16 cellular contexts compared by ENCODE assay signal in the genomic region with DNA sequence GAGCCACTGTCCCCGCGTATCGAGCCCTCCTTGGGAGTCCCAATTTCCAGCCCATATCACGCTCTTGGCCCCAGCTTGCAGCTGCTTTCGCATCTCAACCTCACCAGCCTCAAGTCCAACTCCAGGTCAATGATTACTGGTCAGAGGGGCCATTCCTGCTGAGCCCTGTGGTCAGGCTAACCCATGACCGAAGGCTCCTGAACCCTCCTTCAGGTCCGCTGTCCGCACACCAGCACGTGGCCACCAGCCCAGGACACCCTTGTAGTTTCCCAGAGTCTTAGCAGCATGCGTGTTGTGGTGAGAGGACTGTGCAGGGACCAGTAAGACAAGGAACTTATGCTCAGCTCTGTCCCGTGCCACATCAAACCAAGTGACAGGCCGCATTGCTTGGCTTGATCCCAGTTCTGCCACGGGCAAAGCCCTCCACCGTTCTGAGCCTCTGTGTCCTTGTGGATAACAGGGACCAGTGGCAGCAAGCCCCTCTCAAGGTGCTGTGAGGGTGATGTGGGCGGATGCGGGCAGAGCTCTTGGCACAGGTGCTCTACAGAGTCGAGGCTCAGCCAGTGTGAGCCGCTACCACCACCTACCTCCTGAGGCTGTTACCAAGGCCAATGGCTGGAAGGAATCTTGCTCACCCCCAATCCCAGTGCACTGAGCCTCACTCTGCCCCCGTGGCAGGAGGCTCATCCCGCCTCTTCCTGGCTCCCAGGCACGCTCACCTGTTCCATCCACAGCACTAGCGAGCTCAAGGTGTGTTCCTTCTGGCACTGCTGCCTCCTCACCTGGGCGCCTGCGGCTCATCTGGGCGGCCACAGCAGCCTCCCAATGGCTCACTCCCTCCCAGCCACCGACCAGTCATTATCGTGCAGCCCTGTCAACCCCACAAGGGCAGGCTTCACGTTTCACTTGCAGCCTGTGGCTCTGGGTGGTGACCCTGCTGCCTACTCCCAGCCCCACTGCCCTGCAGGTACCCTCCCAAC. TPM values are rescaled to one million over a fixed set of nuclear protein-coding genes. Genes with fewer than 3 reads are reported as not detected.
A peak's percentile ranks its signal among the peaks of the same experiment; 100 is the strongest.
DNase-seq lines count a peak whose midpoint lies in the region; ATAC-seq and TF ChIP-seq lines count a peak whose summit lies in the region.
"Had no signal": no experiment of that assay in that cellular context is flagged by ENCODE, and none has a peak within 500 bp of the region (broad histone marks: within the 10 kb centered on the region; RNA-seq: fewer than 3 reads in every experiment).

No MANE protein-coding gene starts in this region.

- intact Hi-C loops in ascending aorta (cut with DNase I), result no loop called here

- H3K4me3 ChIP-seq in RWPE2 (ENCODE audit: severe bottlenecking) (no peak overlapping the region), ascending aorta (no peak overlapping the region)
- H3K4me3 ChIP-seq: Peyer's patch had no signal

- DNase-seq in RWPE2 (ENCODE audit: low spot score) (peak; percentile 26), glutamatergic neuron (peak; percentile 5), nephron progenitor cell (no peak), ascending aorta (ENCODE audit: low spot score in 2 of 2) (no peak)
- DNase-seq in activated CD8-positive, alpha-beta memory T cell treated with anti-CD3 and anti-CD28 coated beads, Interleukin-2, amount 50 U/mL, for 48 hours, result no peak
- DNase-seq: ACHN; Calu3; CD4-positive, alpha-beta T cell; DMS79; IMR-90; NCI-H1417; NCI-H2029 treated with DMSO at 0.1 percent for 48 hours; NCI-H510A had no signal

- H3K4me3 Mint-ChIP-seq in glutamatergic neuron (ENCODE audit: unreplicated experiment) (no peak overlapping the region), nephron progenitor cell (peak overlapping the region; percentile 59)
- H3K4me3 Mint-ChIP-seq: CD4-positive, alpha-beta T cell had no signal

- H3K27me3 Mint-ChIP-seq in glutamatergic neuron (ENCODE audit: unreplicated experiment) (peaks cover 4% of the 10 kb centered on the region), nephron progenitor cell (ENCODE audit: low read depth, poor library complexity) (peaks cover 11% of the 10 kb centered on the region)
- H3K27me3 Mint-ChIP-seq: CD4-positive, alpha-beta T cell had no signal

- H3K27ac Mint-ChIP-seq in glutamatergic neuron (ENCODE audit: unreplicated experiment) (no peak overlapping the region), nephron progenitor cell (peak overlapping the region; percentile 81)
- H3K27ac Mint-ChIP-seq: CD4-positive, alpha-beta T cell had no signal

- peaks cover 15% of the 10 kb centered on the region for H3K9me3 Mint-ChIP-seq in glutamatergic neuron (ENCODE audit: unreplicated experiment)
- H3K9me3 Mint-ChIP-seq in nephron progenitor cell, result no peaks in the 10 kb centered on the region
- H3K9me3 Mint-ChIP-seq: CD4-positive, alpha-beta T cell had no signal

- TF ChIP-seq CTCF in RWPE2 (IDR thresholded peaks at IDR 0.05; ENCODE audit: poor library complexity, severe bottlenecking), result no peak
- TF ChIP-seq CTCF in glutamatergic neuron (IDR thresholded peaks at IDR 0.05; ENCODE audit: partially characterized antibody, unreplicated experiment), result no peak
- no peak for TF ChIP-seq CTCF in nephron progenitor cell (IDR thresholded peaks at IDR 0.05)
- TF ChIP-seq CTCF in ascending aorta (IDR thresholded peaks at IDR 0.05), result no peak

- no peak for ATAC-seq in RWPE2 (ENCODE audit: low read depth)
- ATAC-seq: HCT116 had no signal

- H3K27ac ChIP-seq in RWPE2 (ENCODE audit: poor library complexity, severe bottlenecking) (no peak overlapping the region), ascending aorta (no peak overlapping the region)
- H3K27ac ChIP-seq: Peyer's patch had no signal

- H3K27me3 ChIP-seq in RWPE2 (ENCODE audit: insufficient read depth, poor library complexity, severe bottlenecking), result no peaks in the 10 kb centered on the region
- H3K27me3 ChIP-seq in ascending aorta, result no peaks in the 10 kb centered on the region
- H3K27me3 ChIP-seq: Peyer's patch had no signal

- H3K4me1 ChIP-seq in RWPE2 (ENCODE audit: insufficient read depth, poor library complexity, severe bottlenecking), result no peaks in the 10 kb centered on the region
- H3K4me1 ChIP-seq in ascending aorta, result no peaks in the 10 kb centered on the region
- H3K4me1 ChIP-seq: Peyer's patch had no signal

- H3K36me3 ChIP-seq in RWPE2 (ENCODE audit: low read depth) (no peaks in the 10 kb centered on the region), ascending aorta (no peaks in the 10 kb centered on the region)
- H3K36me3 ChIP-seq: Peyer's patch had no signal

- no peaks in the 10 kb centered on the region for H3K4me1 Mint-ChIP-seq in glutamatergic neuron (ENCODE audit: low read depth, unreplicated experiment)
- H3K4me1 Mint-ChIP-seq in nephron progenitor cell, result peaks cover 25% of the 10 kb centered on the region

- H3K36me3 Mint-ChIP-seq in glutamatergic neuron (ENCODE audit: unreplicated experiment), result peaks cover 4% of the 10 kb centered on the region
- peaks cover 4% of the 10 kb centered on the region for H3K36me3 Mint-ChIP-seq in nephron progenitor cell (ENCODE audit: low read depth)

- H3K9me3 ChIP-seq in RWPE2 (ENCODE audit: severe bottlenecking) (peaks cover 7% of the 10 kb centered on the region), ascending aorta (no peaks in the 10 kb centered on the region)
- H3K9me3 ChIP-seq: Peyer's patch had no signal

RNA-seq across cellular contexts. Expression of a gene that starts 20.4 kb away (rescaled TPM):
- total RNA-seq in glutamatergic neuron (ENCODE audit: unreplicated experiment), result not detected
- total RNA-seq in ascending aorta, result not detected
- total RNA-seq: Calu3; CD4-positive, alpha-beta T cell; IMR-90; LHCN-M2; Peyer's patch had no signal

RNA-seq across cellular contexts. Expression of a gene that starts 31.7 kb away (rescaled TPM):
- not detected for total RNA-seq in glutamatergic neuron (ENCODE audit: unreplicated experiment)
- not detected for total RNA-seq in ascending aorta
- total RNA-seq: Calu3; CD4-positive, alpha-beta T cell; IMR-90; LHCN-M2; Peyer's patch had no signal

RNA-seq across cellular contexts. Expression of a gene that starts 39.0 kb away (rescaled TPM):
- not detected for total RNA-seq in glutamatergic neuron (ENCODE audit: unreplicated experiment)
- not detected for total RNA-seq in ascending aorta
- total RNA-seq: Calu3; CD4-positive, alpha-beta T cell; IMR-90; LHCN-M2; Peyer's patch had no signal

RNA-seq across cellular contexts. Expression of a gene that starts 53.9 kb away (rescaled TPM):
- total RNA-seq in glutamatergic neuron (ENCODE audit: unreplicated experiment) (not detected), ascending aorta (not detected)
- total RNA-seq: Calu3; CD4-positive, alpha-beta T cell; IMR-90; LHCN-M2; Peyer's patch had no signal

Comparison
In these comparisons a context has a peak if more than half of its experiments do, and no peak if none do; other contexts are left out.
1. DNase-seq: peak in RWPE2 (single experiment) and glutamatergic neuron (single experiment); none in nephron progenitor cell (single experiment), activated CD8-positive, alpha-beta memory T cell treated with anti-CD3 and anti-CD28 coated beads, Interleukin-2, amount 50 U/mL, for 48 hours (single experiment) and ascending aorta (0 of 2).